ENCODE assay signal across 8 cellular contexts in genomic region chrX:108736509-108737479, GRCh38. TPM values are rescaled to one million over a fixed set of nuclear protein-coding genes. Genes with fewer than 3 reads are reported as not detected.
A peak's percentile ranks its signal among the peaks of the same experiment; 100 is the strongest.
DNase-seq lines count a peak whose midpoint lies in the region; TF ChIP-seq lines count a peak whose summit lies in the region.

TSS of gene IRS4 (minus strand) at chrX:108736563.

- H3K4ac ChIP-seq in neuronal stem cell (ENCODE audit: low read length) = no peak within 1 kb of the TSS

- peak within 1 kb of the TSS; percentile 88 for H3K9ac ChIP-seq in neuronal stem cell (ENCODE audit: low read depth, low read length, poor library complexity)

- peak within 1 kb of the TSS; percentile 92 for H3K27ac ChIP-seq in neuronal stem cell (replicated peaks; ENCODE audit: low read length)

- no peak within 1 kb of the TSS for H2BK120ac ChIP-seq in neuronal stem cell (ENCODE audit: low read depth, low read length)

- no CpG with 5 or more reads among the region's 62 CpGs for WGBS in neuronal stem cell (ENCODE audit: extremely low coverage in 2 of 2, insufficient read length in 2 of 2, insufficient replicate concordance in 1 of 2), 2 donors

- H3K18ac ChIP-seq in neuronal stem cell (ENCODE audit: low read length) = peak within 1 kb of the TSS; percentile 90

- H3K27me3 ChIP-seq in neuronal stem cell (ENCODE audit: control insufficient read depth in 3 of 3, insufficient read depth in 3 of 3, low read depth in 1 of 3, low read length in 3 of 3) = peaks cover 0 to 33% (median 0%) of the 10 kb centered on the region in 3 experiments

- H3K9me3 ChIP-seq in neuronal stem cell (replicated peaks in 1 of 2; ENCODE audit: control insufficient read depth in 2 of 2, insufficient read depth in 1 of 2, low read depth in 1 of 2, low read length in 2 of 2) = peaks cover 0 to 17% of the 10 kb centered on the region in 2 donors

- H3K4me1 ChIP-seq in neuronal stem cell (ENCODE audit: control insufficient read depth in 2 of 2, insufficient read depth in 1 of 2, low read depth in 1 of 2, low read length in 2 of 2) = no peaks in the 10 kb centered on the region

- H3K4me3 ChIP-seq in epithelial cell of esophagus (ENCODE audit: low read length) (peak within 1 kb of the TSS; percentile 32), neuronal stem cell (ENCODE audit: low read length in 2 of 2) (peak within 1 kb of the TSS; percentile 67 to 99)

- H3K4me2 ChIP-seq in neuronal stem cell (ENCODE audit: insufficient read depth, low read length, poor library complexity, severe bottlenecking) = peak within 1 kb of the TSS; percentile 63

- peak within 1 kb of the TSS; percentile 38 for H3K14ac ChIP-seq in neuronal stem cell (ENCODE audit: low read length)

- H4K8ac ChIP-seq in neuronal stem cell (ENCODE audit: low read depth, low read length) = no peak within 1 kb of the TSS

- H2BK12ac ChIP-seq in neuronal stem cell (ENCODE audit: low read length) = no peak within 1 kb of the TSS

- peak; percentile 49 for DNase-seq in Daoy (ENCODE audit: low read depth)
- peak; percentile 60 for DNase-seq in NCI-H146 treated with DMSO at 0.1 percent for 48 hours (lab: John Stamatoyannopoulos, UW; ENCODE audit: unreplicated experiment)
- peak; percentile 2 for DNase-seq in epithelial cell of esophagus (ENCODE audit: low read depth)
- peak; percentile 90 for DNase-seq in neuronal stem cell (ENCODE audit: low spot score)
- no peak for DNase-seq in ACHN
- DNase-seq in SHP77 (lab: John Stamatoyannopoulos, UW) = no peak
- no peak for DNase-seq in germinal center (ENCODE audit: low spot score)
- DNase-seq in NCI-H2107 treated with DMSO at 0.1 percent for 48 hours (lab: John Stamatoyannopoulos, UW; ENCODE audit: unreplicated experiment) = no peak

- H2BK5ac ChIP-seq in neuronal stem cell (ENCODE audit: low read length) = peak within 1 kb of the TSS; percentile 75

- TF ChIP-seq CTCF in epithelial cell of esophagus (IDR thresholded peaks at IDR 0.05; ENCODE audit: insufficient read depth, low read depth, low read length, missing control alignments) = no peak

- peak within 1 kb of the TSS; percentile 26 for H2BK15ac ChIP-seq in neuronal stem cell (ENCODE audit: low read length)

- no peak within 1 kb of the TSS for H3K23ac ChIP-seq in neuronal stem cell (ENCODE audit: low read depth, low read length, poor library complexity)

- in situ Hi-C loops in ACHN (cut with HindIII; ENCODE audit: low pct_ligation_motif_present, low pct_unique_long_range_greater_than_20kb, low sequenced_read_pairs) = no loop called here

- H2AK5ac ChIP-seq in neuronal stem cell (ENCODE audit: low read depth, low read length) = no peak within 1 kb of the TSS

- H3K79me1 ChIP-seq in neuronal stem cell (ENCODE audit: low read depth, low read length) = no peaks in the 10 kb centered on the region

- H4K91ac ChIP-seq in neuronal stem cell (ENCODE audit: low read depth, low read length, poor library complexity) = no peak within 1 kb of the TSS

- H2AFZ ChIP-seq in neuronal stem cell (ENCODE audit: low read length) = peak within 1 kb of the TSS; percentile 93

- no peaks in the 10 kb centered on the region for H3K36me3 ChIP-seq in neuronal stem cell (replicated peaks in 1 of 2; ENCODE audit: control insufficient read depth in 2 of 2, insufficient read depth in 2 of 2, low read length in 2 of 2)

RNA-seq across cellular contexts. Expression of gene IRS4, which starts in this region (rescaled TPM):
- total RNA-seq in Daoy (2014; rRNA removed; shearing (Covaris generic)) = 0.03 TPM in 1 of 2 replicates, not detected in the other
- 24.7 TPM for polyA plus RNA-seq in neuronal stem cell (2013, experiment 1 of 2)
- polyA plus RNA-seq in neuronal stem cell (2013, experiment 2 of 2) = 24.9 TPM

Comparison
In these comparisons a context has a peak if more than half of its experiments do, and no peak if none do; other contexts are left out.
1. Peak in DNase-seq in Daoy; RNA of the gene not detected or under 1 TPM.
2. DNase-seq: peak in NCI-H146 treated with DMSO at 0.1 percent for 48 hours (single experiment), epithelial cell of esophagus (single experiment) and neuronal stem cell (single experiment); none in ACHN (single experiment), SHP77 (0 of 2), germinal center (single experiment) and NCI-H2107 treated with DMSO at 0.1 percent for 48 hours (single experiment).